24 cellular contexts compared by ENCODE assay signal in genomic region chr9:133948138-133948537, GRCh38. TPM values are rescaled to one million over a fixed set of nuclear protein-coding genes. Genes with fewer than 3 reads are reported as not detected.
DNase-seq lines count a peak whose midpoint lies in the region; ATAC-seq and TF ChIP-seq lines count a peak whose summit lies in the region.
"Had no signal": no experiment of that assay in that cellular context is flagged by ENCODE, and none has a peak within 500 bp of the region (broad histone marks: within the 10 kb centered on the region; RNA-seq: fewer than 3 reads in every experiment).

No MANE protein-coding gene starts in this region.

- peaks cover 23% of the 10 kb centered on the region for H3K9me3 Mint-ChIP-seq in glutamatergic neuron (ENCODE audit: unreplicated experiment)
- H3K9me3 Mint-ChIP-seq: activated CD4-positive, alpha-beta memory T cell treated with anti-CD3 and anti-CD28 coated beads, Interleukin-2, amount 10 ng/mL, durations not matched to agents 7 days and 5 days; activated naive CD8-positive, alpha-beta T cell treated with anti-CD3 and anti-CD28 coated beads, Interleukin-2, amount 10 ng/mL, durations not matched to agents 7 days and 5 days; activated T-cell treated with anti-CD3 and anti-CD28 coated beads, Interleukin-2, amount 50 U/mL, for 24 hours; CD4-positive, alpha-beta memory T cell; central memory CD8-positive, alpha-beta T cell had no signal

- H2AFZ ChIP-seq in neural cell (ENCODE audit: low read depth, low read length): no peak overlapping the region

- in situ Hi-C loops in brain microvascular endothelial cell (cut with HindIII; ENCODE audit: low pct_ligation_motif_present, low sequenced_read_pairs): no loop called here

- peaks cover 4% of the 10 kb centered on the region for H3K79me2 ChIP-seq in neural cell (replicated peaks; ENCODE audit: insufficient read depth, low read length)

- H3K27me3 Mint-ChIP-seq in glutamatergic neuron (ENCODE audit: unreplicated experiment): peaks cover 15% of the 10 kb centered on the region
- H3K27me3 Mint-ChIP-seq: activated CD4-positive, alpha-beta memory T cell treated with anti-CD3 and anti-CD28 coated beads, Interleukin-2, amount 10 ng/mL, durations not matched to agents 7 days and 5 days; activated naive CD8-positive, alpha-beta T cell treated with anti-CD3 and anti-CD28 coated beads, Interleukin-2, amount 10 ng/mL, durations not matched to agents 7 days and 5 days; activated T-cell treated with anti-CD3 and anti-CD28 coated beads, Interleukin-2, amount 50 U/mL, for 24 hours; CD4-positive, alpha-beta memory T cell; central memory CD8-positive, alpha-beta T cell had no signal

- H3K36me3 Mint-ChIP-seq in glutamatergic neuron (ENCODE audit: unreplicated experiment): no peaks in the 10 kb centered on the region
- H3K36me3 Mint-ChIP-seq: activated naive CD8-positive, alpha-beta T cell treated with anti-CD3 and anti-CD28 coated beads, Interleukin-2, amount 10 ng/mL, durations not matched to agents 7 days and 5 days; CD4-positive, alpha-beta memory T cell had no signal

- H3K27me3 ChIP-seq in right atrium auricular region (no peaks in the 10 kb centered on the region), neural cell (ENCODE audit: insufficient read depth, low read depth, low read length) (no peaks in the 10 kb centered on the region), brain microvascular endothelial cell (replicated peaks) (no peaks in the 10 kb centered on the region)
- H3K27me3 ChIP-seq: ovary, tibial nerve had no signal

- no peak for TF ChIP-seq EP300 in neural cell (conservative IDR thresholded peaks at IDR 0.05; ENCODE audit: poor library complexity, severe bottlenecking)

- H3K9me3 ChIP-seq in right atrium auricular region (no peaks in the 10 kb centered on the region), neural cell (ENCODE audit: low read length) (no peaks in the 10 kb centered on the region)
- H3K9me3 ChIP-seq: A549, ovary, tibial nerve had no signal

- peak; percentile 43 for DNase-seq in Right ventricle myocardium superior
- no peak for DNase-seq in right atrium auricular region (ENCODE audit: low spot score)
- DNase-seq in glutamatergic neuron: no peak
- DNase-seq in brain microvascular endothelial cell: no peak
- DNase-seq in substantia nigra (lab: John Stamatoyannopoulos, UW): no peak
- no peak for DNase-seq in NCI-H82 treated with DMSO at 0.1 percent for 48 hours (lab: John Stamatoyannopoulos, UW; ENCODE audit: unreplicated experiment)
- DNase-seq: activated CD4-positive, alpha-beta memory T cell treated with anti-CD3 and anti-CD28 coated beads, Interleukin-2, amount 10 ng/mL, durations not matched to agents 7 days and 5 days; activated naive CD8-positive, alpha-beta T cell treated with anti-CD3 and anti-CD28 coated beads, Interleukin-2, amount 10 ng/mL, durations not matched to agents 7 days and 5 days; activated T-cell treated with anti-CD3 and anti-CD28 coated beads, Interleukin-2, amount 50 U/mL, for 24 hours; CD4-positive, alpha-beta memory T cell; DMS53; effector CD8-positive, alpha-beta T cell; HCEC 1CT; islet precursor cell; Karpas-422; NCI-H1105; NCI-H2107; NCI-H774 had no signal

- H3K9ac ChIP-seq in neural cell (ENCODE audit: low read length): peak overlapping the region; percentile 29

- peak overlapping the region; percentile 27 for H3K4me3 Mint-ChIP-seq in glutamatergic neuron (ENCODE audit: unreplicated experiment)
- H3K4me3 Mint-ChIP-seq: activated CD4-positive, alpha-beta memory T cell treated with anti-CD3 and anti-CD28 coated beads, Interleukin-2, amount 10 ng/mL, durations not matched to agents 7 days and 5 days; activated naive CD8-positive, alpha-beta T cell treated with anti-CD3 and anti-CD28 coated beads, Interleukin-2, amount 10 ng/mL, durations not matched to agents 7 days and 5 days; activated T-cell treated with anti-CD3 and anti-CD28 coated beads, Interleukin-2, amount 50 U/mL, for 24 hours; CD4-positive, alpha-beta memory T cell; central memory CD8-positive, alpha-beta T cell had no signal

- ATAC-seq in Right ventricle myocardium superior (ENCODE audit: poor library complexity): no peak
- ATAC-seq in GM18502 (IDR thresholded peaks at IDR 0.05; ENCODE audit: poor library complexity, unreplicated experiment): no peak
- ATAC-seq: A549 had no signal

- H3K36me3 ChIP-seq in right atrium auricular region (no peaks in the 10 kb centered on the region), neural cell (ENCODE audit: insufficient read depth, low read length) (no peaks in the 10 kb centered on the region), brain microvascular endothelial cell (replicated peaks) (no peaks in the 10 kb centered on the region)
- H3K36me3 ChIP-seq: ovary had no signal

- TF ChIP-seq CTCF in right atrium auricular region (IDR thresholded peaks at IDR 0.05) (no peak), glutamatergic neuron (IDR thresholded peaks at IDR 0.05; ENCODE audit: partially characterized antibody, unreplicated experiment) (no peak), neural cell (IDR thresholded peaks at IDR 0.05; ENCODE audit: poor library complexity, severe bottlenecking) (no peak), brain microvascular endothelial cell (IDR thresholded peaks at IDR 0.05; ENCODE audit: low read depth, low read length, missing control alignments) (no peak)

- H3K4me1 Mint-ChIP-seq in glutamatergic neuron (ENCODE audit: low read depth, unreplicated experiment): peaks cover 45% of the 10 kb centered on the region
- H3K4me1 Mint-ChIP-seq: activated CD4-positive, alpha-beta memory T cell treated with anti-CD3 and anti-CD28 coated beads, Interleukin-2, amount 10 ng/mL, durations not matched to agents 7 days and 5 days; activated naive CD8-positive, alpha-beta T cell treated with anti-CD3 and anti-CD28 coated beads, Interleukin-2, amount 10 ng/mL, durations not matched to agents 7 days and 5 days; CD4-positive, alpha-beta memory T cell; central memory CD8-positive, alpha-beta T cell had no signal

- no peak for TF ChIP-seq RAD21 in neural cell (conservative IDR thresholded peaks at IDR 0.05)

- intact Hi-C loops in Right ventricle myocardium superior (cut with DNase I): no loop called here

- H3K4me1 ChIP-seq in right atrium auricular region: peaks cover 0 to 19% of the 10 kb centered on the region in 2 donors
- H3K4me1 ChIP-seq: A549 had no signal

- no peaks in the 10 kb centered on the region for H3K9me2 ChIP-seq in neural cell (ENCODE audit: insufficient read depth, low read length)

- no peaks in the 10 kb centered on the region for H3F3A ChIP-seq in neural cell (ENCODE audit: insufficient read depth, low read length, poor library complexity, severe bottlenecking)

- H4K20me1 ChIP-seq in neural cell (ENCODE audit: insufficient read depth): no peaks in the 10 kb centered on the region

- no peak overlapping the region for H3K4me2 ChIP-seq in neural cell (ENCODE audit: low read length)
- H3K4me2 ChIP-seq: A549 had no signal

- H3K27ac Mint-ChIP-seq in glutamatergic neuron (ENCODE audit: unreplicated experiment): peak overlapping the region; percentile 56
- H3K27ac Mint-ChIP-seq: activated CD4-positive, alpha-beta memory T cell treated with anti-CD3 and anti-CD28 coated beads, Interleukin-2, amount 10 ng/mL, durations not matched to agents 7 days and 5 days; activated naive CD8-positive, alpha-beta T cell treated with anti-CD3 and anti-CD28 coated beads, Interleukin-2, amount 10 ng/mL, durations not matched to agents 7 days and 5 days; activated T-cell treated with anti-CD3 and anti-CD28 coated beads, Interleukin-2, amount 50 U/mL, for 24 hours; CD4-positive, alpha-beta memory T cell had no signal

- H3K4me3 ChIP-seq in right atrium auricular region (no peak overlapping the region), neural cell (ENCODE audit: low read length) (no peak overlapping the region), brain microvascular endothelial cell (ENCODE audit: low read depth, low read length) (no peak overlapping the region)
- H3K4me3 ChIP-seq: A549, ovary, tibial nerve had no signal

- no peak overlapping the region for H3K27ac ChIP-seq in right atrium auricular region
- no peak overlapping the region for H3K27ac ChIP-seq in neural cell (ENCODE audit: low read length)
- no peak overlapping the region for H3K27ac ChIP-seq in brain microvascular endothelial cell
- H3K27ac ChIP-seq in substantia nigra (ENCODE audit: low read depth, low read length, poor library complexity, severe bottlenecking): no peak overlapping the region
- H3K27ac ChIP-seq: A549, ovary, tibial nerve had no signal

TF ChIP-seq in neural cell, 6 proteins besides CTCF, POLR2A, EP300 and RAD21 (continues in another document):
- no peak for TF ChIP-seq MXI1 (conservative IDR thresholded peaks at IDR 0.05; ENCODE audit: poor library complexity, severe bottlenecking)
- TF ChIP-seq, protein P1, sequence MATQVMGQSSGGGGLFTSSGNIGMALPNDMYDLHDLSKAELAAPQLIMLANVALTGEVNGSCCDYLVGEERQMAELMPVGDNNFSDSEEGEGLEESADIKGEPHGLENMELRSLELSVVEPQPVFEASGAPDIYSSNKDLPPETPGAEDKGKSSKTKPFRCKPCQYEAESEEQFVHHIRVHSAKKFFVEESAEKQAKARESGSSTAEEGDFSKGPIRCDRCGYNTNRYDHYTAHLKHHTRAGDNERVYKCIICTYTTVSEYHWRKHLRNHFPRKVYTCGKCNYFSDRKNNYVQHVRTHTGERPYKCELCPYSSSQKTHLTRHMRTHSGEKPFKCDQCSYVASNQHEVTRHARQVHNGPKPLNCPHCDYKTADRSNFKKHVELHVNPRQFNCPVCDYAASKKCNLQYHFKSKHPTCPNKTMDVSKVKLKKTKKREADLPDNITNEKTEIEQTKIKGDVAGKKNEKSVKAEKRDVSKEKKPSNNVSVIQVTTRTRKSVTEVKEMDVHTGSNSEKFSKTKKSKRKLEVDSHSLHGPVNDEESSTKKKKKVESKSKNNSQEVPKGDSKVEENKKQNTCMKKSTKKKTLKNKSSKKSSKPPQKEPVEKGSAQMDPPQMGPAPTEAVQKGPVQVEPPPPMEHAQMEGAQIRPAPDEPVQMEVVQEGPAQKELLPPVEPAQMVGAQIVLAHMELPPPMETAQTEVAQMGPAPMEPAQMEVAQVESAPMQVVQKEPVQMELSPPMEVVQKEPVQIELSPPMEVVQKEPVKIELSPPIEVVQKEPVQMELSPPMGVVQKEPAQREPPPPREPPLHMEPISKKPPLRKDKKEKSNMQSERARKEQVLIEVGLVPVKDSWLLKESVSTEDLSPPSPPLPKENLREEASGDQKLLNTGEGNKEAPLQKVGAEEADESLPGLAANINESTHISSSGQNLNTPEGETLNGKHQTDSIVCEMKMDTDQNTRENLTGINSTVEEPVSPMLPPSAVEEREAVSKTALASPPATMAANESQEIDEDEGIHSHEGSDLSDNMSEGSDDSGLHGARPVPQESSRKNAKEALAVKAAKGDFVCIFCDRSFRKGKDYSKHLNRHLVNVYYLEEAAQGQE (IDR thresholded peaks at IDR 0.05; ENCODE audit: borderline replicate concordance): no peak
- no peak for TF ChIP-seq SMC3 (conservative IDR thresholded peaks at IDR 0.05; ENCODE audit: poor library complexity)
- no peak for TF ChIP-seq POLR2AphosphoS5 (IDR thresholded peaks at IDR 0.05)
- no peak for TF ChIP-seq TAF1 (IDR thresholded peaks at IDR 0.05; ENCODE audit: low read depth)

RNA-seq across cellular contexts. Expression of gene VAV2, which starts 44.0 kb away (rescaled TPM):
- total RNA-seq in Right ventricle myocardium superior (4.9 TPM), right atrium auricular region (1 to 10 TPM; 3.4 to 6.0 TPM), glutamatergic neuron (ENCODE audit: unreplicated experiment) (270 TPM)
- polyA plus RNA-seq in neural cell: 35.2 and 41.1 TPM in 2 replicates
- polyA minus RNA-seq in neural cell: 33.7 and 34.1 TPM in 2 replicates

Comparison
In these comparisons a context has a peak if more than half of its experiments do, and no peak if none do; other contexts are left out.
1. RNA of gene VAV2, which starts 44.0 kb away (total RNA-seq): 270 TPM in glutamatergic neuron (single experiment); 3.4 to 6.0 TPM in right atrium auricular region and 4.9 TPM in Right ventricle myocardium superior (single experiment); every median in the first group is over 10 times any median in the second.